Comparison of ENCODE assay signal across 1 cellular context in genomic region chr5:96176022-96176421, GRCh38.
TF ChIP-seq lines count a peak whose summit lies in the region.

No MANE protein-coding gene starts in this region.

TF ChIP-seq in IMR-90, 13 proteins besides CTCF, POLR2A, EP300 and RAD21:
- TF ChIP-seq ELK1 (IDR thresholded peaks at IDR 0.05; ENCODE audit: borderline replicate concordance, low read depth, low read length) = no peak
- no peak for TF ChIP-seq RFX5 (IDR thresholded peaks at IDR 0.05; ENCODE audit: low read depth, low read length)
- TF ChIP-seq USF2 (IDR thresholded peaks at IDR 0.05; ENCODE audit: low read depth, low read length) = no peak
- no peak for TF ChIP-seq NFE2L2 (IDR thresholded peaks at IDR 0.05; ENCODE audit: low read depth, low read length)
- TF ChIP-seq RCOR1 (IDR thresholded peaks at IDR 0.05; ENCODE audit: insufficient replicate concordance, low read length) = no peak
- TF ChIP-seq MAZ (IDR thresholded peaks at IDR 0.05; ENCODE audit: borderline replicate concordance, low read depth, low read length) = no peak
- TF ChIP-seq CHD1 (IDR thresholded peaks at IDR 0.05; ENCODE audit: low read depth, low read length) = no peak
- TF ChIP-seq SMC3 (IDR thresholded peaks at IDR 0.05; ENCODE audit: low read depth, low read length) = no peak
- TF ChIP-seq FOS (IDR thresholded peaks at IDR 0.05; ENCODE audit: low read depth, low read length) = no peak
- no peak for TF ChIP-seq BHLHE40 (IDR thresholded peaks at IDR 0.05; ENCODE audit: low read depth, low read length)
- TF ChIP-seq MXI1 (IDR thresholded peaks at IDR 0.05; ENCODE audit: borderline replicate concordance, low read depth, low read length) = no peak
- no peak for TF ChIP-seq MAFK (IDR thresholded peaks at IDR 0.05; ENCODE audit: low read depth, low read length)
- no peak for TF ChIP-seq CEBPB (IDR thresholded peaks at IDR 0.05; ENCODE audit: low read depth, low read length)
